13 cellular contexts compared by ENCODE assay signal in genomic region chr20:24533449-24533848, GRCh38.
"Had no signal": no experiment of that assay in that cellular context is flagged by ENCODE, and none has a peak within 500 bp of the region (broad histone marks: within the 10 kb centered on the region; RNA-seq: fewer than 3 reads in every experiment).

No MANE protein-coding gene starts in this region.

- H3K27me3 ChIP-seq: sigmoid colon, spleen, thyroid gland had no signal

- H3K4me1 Mint-ChIP-seq: mesothelial cell of epicardium had no signal

- H3K4me3 ChIP-seq: lung, sigmoid colon, spleen, thyroid gland had no signal

- H3K36me3 ChIP-seq: sigmoid colon, spleen, thyroid gland had no signal

- DNase-seq: activated CD4-positive, alpha-beta memory T cell treated with anti-CD3 and anti-CD28 coated beads for 36 hours; activated CD4-positive, alpha-beta T cell treated with anti-CD3 and anti-CD28 coated beads for 1 hour; activated T-cell treated with anti-CD3 and anti-CD28 coated beads, Interleukin-2, amount 50 U/mL, for 24 hours; islet precursor cell; sigmoid colon; spleen; stimulated activated CD4-positive, alpha-beta T cell treated with anti-CD3 and anti-CD28 coated beads, Interleukin-1b, Interleukin-23, amount 100 ng/mL, for 48 hours; T1000; thyroid gland had no signal

- H3K9me3 Mint-ChIP-seq: activated CD4-positive, alpha-beta memory T cell treated with anti-CD3 and anti-CD28 coated beads for 36 hours; activated T-cell treated with anti-CD3 and anti-CD28 coated beads, Interleukin-2, amount 50 U/mL, for 24 hours had no signal

- H3K9me3 ChIP-seq: sigmoid colon, spleen, thyroid gland had no signal

- H3K27ac Mint-ChIP-seq: activated CD4-positive, alpha-beta memory T cell treated with anti-CD3 and anti-CD28 coated beads for 36 hours; activated naive CD4-positive, alpha-beta T cell treated with anti-CD3 and anti-CD28 coated beads, Interleukin-2, amount 50 U/mL, for 72 hours; activated T-cell treated with anti-CD3 and anti-CD28 coated beads, Interleukin-2, amount 50 U/mL, for 24 hours; mesothelial cell of epicardium had no signal

- ATAC-seq: activated naive CD4-positive, alpha-beta T cell treated with anti-CD3 and anti-CD28 coated beads, Interleukin-2, amount 50 U/mL, for 72 hours; esophagus mucosa had no signal

- H3K27ac ChIP-seq: sigmoid colon, spleen, thyroid gland had no signal

- H3K4me3 Mint-ChIP-seq: activated CD4-positive, alpha-beta memory T cell treated with anti-CD3 and anti-CD28 coated beads for 36 hours; activated T-cell treated with anti-CD3 and anti-CD28 coated beads, Interleukin-2, amount 50 U/mL, for 24 hours; mesothelial cell of epicardium had no signal

- H3K4me1 ChIP-seq: sigmoid colon, spleen, thyroid gland had no signal

- H3K36me3 Mint-ChIP-seq: activated CD4-positive, alpha-beta memory T cell treated with anti-CD3 and anti-CD28 coated beads for 36 hours; activated naive CD4-positive, alpha-beta T cell treated with anti-CD3 and anti-CD28 coated beads, Interleukin-2, amount 50 U/mL, for 72 hours; mesothelial cell of epicardium had no signal

- H3K27me3 Mint-ChIP-seq: activated T-cell treated with anti-CD3 and anti-CD28 coated beads, Interleukin-2, amount 50 U/mL, for 24 hours had no signal
